10 cellular contexts compared by ENCODE assay signal in genomic region chr18:9969247-9969646, GRCh38.
"Had no signal": no experiment of that assay in that cellular context is flagged by ENCODE, and none has a peak within 500 bp of the region (broad histone marks: within the 10 kb centered on the region; RNA-seq: fewer than 3 reads in every experiment).

No MANE protein-coding gene starts in this region.

- H3K4me3 ChIP-seq: adrenal gland, gastrocnemius medialis, right atrium auricular region, smooth muscle cell, transverse colon had no signal

- H3K27ac Mint-ChIP-seq: stimulated activated memory B cell treated with anti-CD40 and anti-IgM and Interleukin-4, amounts not matched to agents 10 μg/mL and 1 μg/mL and 100 μg/mL, for 72 hours had no signal

- DNase-seq: activated naive CD4-positive, alpha-beta T cell treated with anti-CD3 and anti-CD28 coated beads, Interleukin-2, amount 50 U/mL, for 16 hours; activated T-cell treated with anti-CD3 and anti-CD28 coated beads, Interleukin-2, amount 50 U/mL, for 1 hour; adrenal gland; gastrocnemius medialis; substantia nigra; transverse colon had no signal

- H3K9me3 ChIP-seq: adrenal gland, gastrocnemius medialis, right atrium auricular region, transverse colon had no signal

- H3K27me3 ChIP-seq: adrenal gland, gastrocnemius medialis, right atrium auricular region, transverse colon had no signal

- H3K4me1 ChIP-seq: gastrocnemius medialis had no signal

- H3K9me3 Mint-ChIP-seq: stimulated activated memory B cell treated with anti-CD40 and anti-IgM and Interleukin-4, amounts not matched to agents 10 μg/mL and 1 μg/mL and 100 μg/mL, for 72 hours had no signal

- H3K4me3 Mint-ChIP-seq: stimulated activated memory B cell treated with anti-CD40 and anti-IgM and Interleukin-4, amounts not matched to agents 10 μg/mL and 1 μg/mL and 100 μg/mL, for 72 hours had no signal

- H3K36me3 Mint-ChIP-seq: stimulated activated memory B cell treated with anti-CD40 and anti-IgM and Interleukin-4, amounts not matched to agents 10 μg/mL and 1 μg/mL and 100 μg/mL, for 72 hours had no signal

- H3K36me3 ChIP-seq: adrenal gland, gastrocnemius medialis, right atrium auricular region, transverse colon had no signal

- H3K27ac ChIP-seq: adrenal gland, gastrocnemius medialis, right atrium auricular region, transverse colon had no signal

- ATAC-seq: left lobe of liver; stimulated activated memory B cell treated with anti-CD40 and anti-IgM and Interleukin-4, amounts not matched to agents 10 μg/mL and 1 μg/mL and 100 μg/mL, for 72 hours had no signal
